ENCODE assay signal across 8 cellular contexts in the genomic region with DNA sequence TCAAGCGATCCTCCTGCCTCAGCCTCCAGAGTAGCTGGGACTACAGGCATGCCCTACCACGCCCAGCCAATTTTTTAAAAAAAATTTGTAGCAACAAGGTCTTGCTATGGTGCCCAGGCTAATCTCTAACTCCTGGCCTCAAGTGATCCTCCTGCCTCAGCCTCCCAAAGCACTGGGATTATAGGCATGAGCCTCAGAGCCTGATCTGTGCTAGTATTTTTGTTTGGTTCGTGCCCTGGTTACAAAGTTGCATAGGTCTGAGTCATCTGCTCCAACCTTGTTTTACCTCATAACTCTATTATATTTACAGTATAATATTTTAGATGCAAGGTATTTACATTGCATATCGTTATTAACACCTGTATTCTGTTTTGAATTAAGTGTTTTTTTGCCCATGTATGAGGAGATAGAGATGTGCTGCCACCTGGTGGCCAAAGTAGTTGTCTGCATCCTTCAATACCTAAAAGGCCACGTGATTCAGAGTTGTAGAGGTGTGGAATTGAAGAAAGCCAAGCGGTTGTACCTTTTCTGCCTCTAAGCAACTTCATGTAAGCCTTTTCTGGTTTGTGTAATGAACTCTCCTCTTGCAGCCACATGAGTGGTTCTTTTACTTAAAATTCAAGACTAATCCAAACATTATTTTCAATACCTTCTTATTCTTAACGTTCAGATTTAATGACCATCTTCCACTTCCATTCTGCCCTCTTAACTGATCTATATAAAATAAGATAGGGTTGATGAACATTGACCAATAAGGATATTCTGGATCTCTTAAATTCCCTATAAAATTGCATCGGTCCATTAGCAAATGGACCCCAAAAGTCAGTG. TPM values are rescaled to one million over a fixed set of nuclear protein-coding genes. Genes with fewer than 3 reads are reported as not detected.
DNase-seq lines count a peak whose midpoint lies in the region; ATAC-seq and TF ChIP-seq lines count a peak whose summit lies in the region.

No MANE protein-coding gene starts in this region.

- TF ChIP-seq CTCF in LNCAP (IDR thresholded peaks at IDR 0.05) (peak; percentile 85), osteocyte (IDR thresholded peaks at IDR 0.05) (peak; percentile 91), tibial artery (IDR thresholded peaks at IDR 0.05) (peak; percentile 81 to 89)

- H3K36me3 ChIP-seq in tibial artery: peaks cover 0 to 4% (median 0%) of the 10 kb centered on the region in 3 donors

- peaks cover 35% of the 10 kb centered on the region for H3K36me3 Mint-ChIP-seq in activated T-helper 1 cell treated with anti-CD3 and anti-CD28 coated beads, Interleukin-12 subunit alpha, Interleukin-12 subunit beta, Interleukin-2, Interleukin-4 antibody, amounts not matched to agents 30 ng/mL and 10 ng/mL and 1 ng/mL, durations not matched to agents 14 hours and 24 hours and 36 hours (ENCODE audit: low read depth)
- H3K36me3 Mint-ChIP-seq in osteocyte (ENCODE audit: unreplicated experiment): no peaks in the 10 kb centered on the region

- no peak overlapping the region for H3K4me3 ChIP-seq in tibial artery

- H3K27me3 Mint-ChIP-seq in activated T-helper 1 cell treated with anti-CD3 and anti-CD28 coated beads, Interleukin-12 subunit alpha, Interleukin-12 subunit beta, Interleukin-2, Interleukin-4 antibody, amounts not matched to agents 30 ng/mL and 10 ng/mL and 1 ng/mL, durations not matched to agents 14 hours and 24 hours and 36 hours (ENCODE audit: insufficient read depth): no peaks in the 10 kb centered on the region
- no peaks in the 10 kb centered on the region for H3K27me3 Mint-ChIP-seq in osteocyte (ENCODE audit: unreplicated experiment)

- H3K4me1 Mint-ChIP-seq in activated T-helper 1 cell treated with anti-CD3 and anti-CD28 coated beads, Interleukin-12 subunit alpha, Interleukin-12 subunit beta, Interleukin-2, Interleukin-4 antibody, amounts not matched to agents 30 ng/mL and 10 ng/mL and 1 ng/mL, durations not matched to agents 14 hours and 24 hours and 36 hours (ENCODE audit: low read depth): peaks cover 31% of the 10 kb centered on the region
- no peaks in the 10 kb centered on the region for H3K4me1 Mint-ChIP-seq in osteocyte (ENCODE audit: unreplicated experiment)

- no peaks in the 10 kb centered on the region for H3K27me3 ChIP-seq in tibial artery

- DNase-seq in COLO829 (ENCODE audit: low spot score) (peak; percentile 58), RPMI8226 (peak; percentile 85), fibroblast of the conjunctiva (ENCODE audit: low read depth) (peak; percentile 62), osteocyte (ENCODE audit: extremely low spot score, unreplicated experiment) (no peak), tibial artery (peak; percentile 66 to 82)
- peak; percentile 61 for DNase-seq in activated T-helper 1 cell treated with anti-CD3 and anti-CD28 coated beads, Interleukin-12 subunit alpha, Interleukin-12 subunit beta, Interleukin-2, Interleukin-4 antibody, amounts not matched to agents 30 ng/mL and 10 ng/mL and 1 ng/mL, durations not matched to agents 14 hours and 24 hours and 36 hours (ENCODE audit: low spot score)

- no peaks in the 10 kb centered on the region for H3K4me1 ChIP-seq in tibial artery

- no peaks in the 10 kb centered on the region for H3K9me3 ChIP-seq in tibial artery

- no peak overlapping the region for H3K4me3 Mint-ChIP-seq in activated T-helper 1 cell treated with anti-CD3 and anti-CD28 coated beads, Interleukin-12 subunit alpha, Interleukin-12 subunit beta, Interleukin-2, Interleukin-4 antibody, amounts not matched to agents 30 ng/mL and 10 ng/mL and 1 ng/mL, durations not matched to agents 14 hours and 24 hours and 36 hours
- no peak overlapping the region for H3K4me3 Mint-ChIP-seq in osteocyte (ENCODE audit: unreplicated experiment)

- peak; percentile 84 for ATAC-seq in GM21447 (IDR thresholded peaks at IDR 0.05; ENCODE audit: unreplicated experiment)

- H3K9me3 Mint-ChIP-seq in activated T-helper 1 cell treated with anti-CD3 and anti-CD28 coated beads, Interleukin-12 subunit alpha, Interleukin-12 subunit beta, Interleukin-2, Interleukin-4 antibody, amounts not matched to agents 30 ng/mL and 10 ng/mL and 1 ng/mL, durations not matched to agents 14 hours and 24 hours and 36 hours: no peaks in the 10 kb centered on the region
- H3K9me3 Mint-ChIP-seq in osteocyte (ENCODE audit: unreplicated experiment): no peaks in the 10 kb centered on the region

- intact Hi-C loops in activated T-helper 1 cell treated with anti-CD3 and anti-CD28 coated beads, Interleukin-12 subunit alpha, Interleukin-12 subunit beta, Interleukin-2, Interleukin-4 antibody, amounts not matched to agents 30 ng/mL and 10 ng/mL and 1 ng/mL, durations not matched to agents 14 hours and 24 hours and 36 hours (cut with micrococcal nuclease): loop anchor here (1.0 to 5.0 kb wide), 13 partner anchors 43 to 620 kb away; partner anchors contain the start of genes NPC1 and TTC39C
- intact Hi-C loops in tibial artery (cut with DNase I; ENCODE audit: low total_unique reads): loop anchor here (5.0 kb wide), 1 partner anchor 497 kb away; no protein-coding TSS in a partner anchor

- no peak overlapping the region for H3K27ac ChIP-seq in tibial artery

- peak overlapping the region; percentile 44 for H3K27ac Mint-ChIP-seq in activated T-helper 1 cell treated with anti-CD3 and anti-CD28 coated beads, Interleukin-12 subunit alpha, Interleukin-12 subunit beta, Interleukin-2, Interleukin-4 antibody, amounts not matched to agents 30 ng/mL and 10 ng/mL and 1 ng/mL, durations not matched to agents 14 hours and 24 hours and 36 hours
- H3K27ac Mint-ChIP-seq in osteocyte (ENCODE audit: unreplicated experiment): no peak overlapping the region

RNA-seq across cellular contexts. Expression of gene CABYR, which starts 19.9 kb away (rescaled TPM):
- 0.49 and 1.1 TPM in 2 replicates for total RNA-seq in activated T-helper 1 cell treated with anti-CD3 and anti-CD28 coated beads, Interleukin-12 subunit alpha, Interleukin-12 subunit beta, Interleukin-2, Interleukin-4 antibody, amounts not matched to agents 30 ng/mL and 10 ng/mL and 1 ng/mL, durations not matched to agents 14 hours and 24 hours and 36 hours
- total RNA-seq in osteocyte: 3.9 and 6.8 TPM in 2 replicates
